Comparison of ENCODE assay signal across 24 cellular contexts in the genomic region with DNA sequence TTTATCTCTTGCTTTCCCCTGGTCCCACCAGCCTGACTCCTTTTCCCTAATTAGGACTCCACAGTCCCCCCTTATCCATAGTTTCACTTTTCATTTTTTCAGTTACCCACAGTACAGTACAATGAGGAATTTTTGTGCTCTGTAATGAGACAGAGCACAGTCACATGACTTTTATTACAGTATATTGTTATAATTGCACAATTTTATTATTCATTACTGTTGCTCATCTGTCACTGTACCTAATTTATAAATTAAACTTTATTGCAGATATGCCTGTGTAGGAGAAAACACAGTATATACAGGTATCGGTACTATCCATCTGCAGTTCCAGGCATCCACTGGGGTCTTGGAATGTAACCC.
A peak's percentile ranks its signal among the peaks of the same experiment; 100 is the strongest.
DNase-seq lines count a peak whose midpoint lies in the region; ATAC-seq, FAIRE-seq and TF ChIP-seq lines count a peak whose summit lies in the region.
"Had no signal": no experiment of that assay in that cellular context is flagged by ENCODE, and none has a peak within 500 bp of the region (broad histone marks: within the 10 kb centered on the region; RNA-seq: fewer than 3 reads in every experiment).

No MANE protein-coding gene starts in this region.

- H2AK5ac ChIP-seq in mesenchymal stem cell (ENCODE audit: low read length, severe bottlenecking): no peak overlapping the region

- H3K36me3 ChIP-seq in RWPE2 (ENCODE audit: low read depth) (no peaks in the 10 kb centered on the region), mesenchymal stem cell (ENCODE audit: control insufficient read depth in 1 of 2, insufficient read depth in 2 of 2, low read depth in 1 of 2, low read length in 2 of 2) (no peaks in the 10 kb centered on the region), small intestine (ENCODE audit: control insufficient read depth in 2 of 2, insufficient read depth in 2 of 2, low read length in 2 of 2) (no peaks in the 10 kb centered on the region)
- H3K36me3 ChIP-seq: upper lobe of left lung had no signal

- no peaks in the 10 kb centered on the region for H3K36me3 Mint-ChIP-seq in activated T-helper 17 cell treated with anti-CD3 and anti-CD28 coated beads, Interleukin-2, amount 50 U/mL, for 72 hours (ENCODE audit: low read depth)
- H3K36me3 Mint-ChIP-seq: CD4-positive, CD25-positive, alpha-beta regulatory T cell; memory B cell; natural killer cell had no signal

- H3K27me3 Mint-ChIP-seq in activated T-helper 17 cell treated with anti-CD3 and anti-CD28 coated beads, Interleukin-2, amount 50 U/mL, for 72 hours: peaks cover 13% of the 10 kb centered on the region

- no peak overlapping the region for H3K23ac ChIP-seq in mesenchymal stem cell (ENCODE audit: low read length in 2 of 2)

- H2BK120ac ChIP-seq in mesenchymal stem cell (ENCODE audit: low read depth, low read length): no peak overlapping the region

- H3K4me1 ChIP-seq in RWPE2 (ENCODE audit: insufficient read depth, poor library complexity, severe bottlenecking): peaks cover 45% of the 10 kb centered on the region
- peaks cover 28% of the 10 kb centered on the region for H3K4me1 ChIP-seq in mesenchymal stem cell (ENCODE audit: control insufficient read depth, insufficient read depth, low read depth, low read length)
- peaks cover 0 to 3% of the 10 kb centered on the region in 2 donors for H3K4me1 ChIP-seq in small intestine (ENCODE audit: control insufficient read depth in 2 of 2, insufficient read depth in 1 of 2, low read depth in 1 of 2, low read length in 1 of 2)
- H3K4me1 ChIP-seq: upper lobe of left lung had no signal

- DNase-seq in AG10803 (ENCODE audit: low read depth) (peak; percentile 32), RWPE2 (ENCODE audit: low spot score) (no peak), mesenchymal stem cell (peak; percentile 39), small intestine (peak; percentile 21), SHP77 treated with DMSO at 0.1 percent for 48 hours (lab: John Stamatoyannopoulos, UW) (no peak), 8988T (no peak), DMS53 (lab: John Stamatoyannopoulos, UW) (no peak)
- DNase-seq: activated CD4-positive, alpha-beta T cell treated with anti-CD3 and anti-CD28 coated beads, Interleukin-2, amount 50 U/mL, for 4 hours; activated gamma-delta T cell treated with Interleukin-2 at 50 U/mL for 16 hours; amniotic stem cell; CD4-positive, CD25-positive, alpha-beta regulatory T cell; erythroblast; kidney glomerular epithelial cell; MV-4-11; natural killer cell; NCI-H1694 treated with DMSO at 0.1 percent for 48 hours; posterior cingulate gyrus; stimulated activated naive CD4-positive, alpha-beta T cell treated with Interleukin-2 at 50 U/mL for 16 hours had no signal

- H3K9me3 ChIP-seq in RWPE2 (ENCODE audit: severe bottlenecking): no peaks in the 10 kb centered on the region
- H3K9me3 ChIP-seq in mesenchymal stem cell (ENCODE audit: control insufficient read depth, low read length): no peaks in the 10 kb centered on the region
- no peaks in the 10 kb centered on the region for H3K9me3 ChIP-seq in small intestine (ENCODE audit: control insufficient read depth, low read depth)
- H3K9me3 ChIP-seq: upper lobe of left lung had no signal

- H4K91ac ChIP-seq in mesenchymal stem cell (ENCODE audit: low read length): no peak overlapping the region

- no peak overlapping the region for H3K4me2 ChIP-seq in mesenchymal stem cell (ENCODE audit: low read length, poor library complexity, severe bottlenecking)

- H3K27me3 ChIP-seq in RWPE2 (ENCODE audit: insufficient read depth, poor library complexity, severe bottlenecking) (no peaks in the 10 kb centered on the region), mesenchymal stem cell (ENCODE audit: control insufficient read depth in 1 of 2, insufficient read depth in 1 of 2, low read length in 2 of 2) (no peaks in the 10 kb centered on the region), small intestine (ENCODE audit: control insufficient read depth in 2 of 2, insufficient read depth in 2 of 2, low read length in 2 of 2) (no peaks in the 10 kb centered on the region)
- H3K27me3 ChIP-seq: upper lobe of left lung had no signal

- no peaks in the 10 kb centered on the region for H3K9me3 Mint-ChIP-seq in activated T-helper 17 cell treated with anti-CD3 and anti-CD28 coated beads, Interleukin-2, amount 50 U/mL, for 72 hours
- H3K9me3 Mint-ChIP-seq: central memory CD8-positive, alpha-beta T cell; memory B cell; natural killer cell had no signal

- TF ChIP-seq CTCF in AG10803 (conservative IDR thresholded peaks at IDR 0.05; ENCODE audit: low read length) (no peak), RWPE2 (IDR thresholded peaks at IDR 0.05; ENCODE audit: poor library complexity, severe bottlenecking) (no peak)

- H3K18ac ChIP-seq in mesenchymal stem cell (ENCODE audit: low read depth in 1 of 2, low read length in 2 of 2): no peak overlapping the region

- H3K4me3 ChIP-seq in AG10803 (ENCODE audit: low read length): no peak overlapping the region
- no peak overlapping the region for H3K4me3 ChIP-seq in RWPE2 (ENCODE audit: severe bottlenecking)
- H3K4me3 ChIP-seq in mesenchymal stem cell (ENCODE audit: insufficient read depth in 1 of 2, low read depth in 1 of 2, low read length in 2 of 2): no peak overlapping the region
- no peak overlapping the region for H3K4me3 ChIP-seq in small intestine (ENCODE audit: low read depth in 1 of 2, low read length in 2 of 2)
- H3K4me3 ChIP-seq: upper lobe of left lung had no signal

- no peak overlapping the region for H2BK15ac ChIP-seq in mesenchymal stem cell (ENCODE audit: low read depth, poor library complexity, severe bottlenecking)

- no peak for ATAC-seq in RWPE2 (ENCODE audit: low read depth)
- ATAC-seq in activated T-helper 17 cell treated with anti-CD3 and anti-CD28 coated beads, Interleukin-2, amount 50 U/mL, for 72 hours (replicated peaks): no peak
- ATAC-seq: natural killer cell had no signal

- H3K4me3 Mint-ChIP-seq in activated T-helper 17 cell treated with anti-CD3 and anti-CD28 coated beads, Interleukin-2, amount 50 U/mL, for 72 hours: no peak overlapping the region
- H3K4me3 Mint-ChIP-seq: CD4-positive, CD25-positive, alpha-beta regulatory T cell; central memory CD8-positive, alpha-beta T cell; memory B cell; natural killer cell had no signal

- H3K79me1 ChIP-seq in mesenchymal stem cell (replicated peaks; ENCODE audit: low read length, poor library complexity, severe bottlenecking): peaks cover 26% of the 10 kb centered on the region

- H4K8ac ChIP-seq in mesenchymal stem cell (ENCODE audit: low read length): no peak overlapping the region

- H2BK5ac ChIP-seq in mesenchymal stem cell (ENCODE audit: low read depth, low read length, poor library complexity, severe bottlenecking): no peak overlapping the region

- no peak for FAIRE-seq in small intestine (lab: Jason Lieb, UNC)
- FAIRE-seq: GM12891, GM19239 had no signal

- H3K14ac ChIP-seq in mesenchymal stem cell (ENCODE audit: low read length in 2 of 2): no peak overlapping the region

- H3K27ac ChIP-seq in RWPE2 (ENCODE audit: poor library complexity, severe bottlenecking): peak overlapping the region; percentile 90
- H3K27ac ChIP-seq in mesenchymal stem cell (ENCODE audit: low read length, poor library complexity, severe bottlenecking): no peak overlapping the region
- no peak overlapping the region for H3K27ac ChIP-seq in small intestine (ENCODE audit: low read depth in 1 of 2, low read length in 1 of 2)
- H3K27ac ChIP-seq: upper lobe of left lung had no signal

- peak overlapping the region; percentile 30 for H3K9ac ChIP-seq in mesenchymal stem cell (ENCODE audit: low read length)

- H2AFZ ChIP-seq in mesenchymal stem cell (ENCODE audit: low read depth, low read length): no peak overlapping the region

- no peak overlapping the region for H3K27ac Mint-ChIP-seq in activated T-helper 17 cell treated with anti-CD3 and anti-CD28 coated beads, Interleukin-2, amount 50 U/mL, for 72 hours
- H3K27ac Mint-ChIP-seq: CD4-positive, CD25-positive, alpha-beta regulatory T cell; memory B cell; natural killer cell had no signal

- no peak overlapping the region for H2BK12ac ChIP-seq in mesenchymal stem cell (ENCODE audit: low read length in 2 of 2)

- peak overlapping the region in 1 of 2 experiments; percentile 56 for H3K4ac ChIP-seq in mesenchymal stem cell (ENCODE audit: low read depth in 1 of 2, low read length in 2 of 2)

- H3K4me1 Mint-ChIP-seq in activated T-helper 17 cell treated with anti-CD3 and anti-CD28 coated beads, Interleukin-2, amount 50 U/mL, for 72 hours: no peaks in the 10 kb centered on the region
- H3K4me1 Mint-ChIP-seq: CD4-positive, CD25-positive, alpha-beta regulatory T cell; central memory CD8-positive, alpha-beta T cell; memory B cell; natural killer cell had no signal

- WGBS in mesenchymal stem cell: 88% methylated on average over 1 of the region's 1 CpG
- WGBS in small intestine, 3 donors: 39 to 67% (median 43%) methylated on average over 1 of the region's 1 CpG

Comparison
In these comparisons a context has a peak if more than half of its experiments do, and no peak if none do; other contexts are left out.
1. DNase-seq: peak in AG10803 (single experiment), mesenchymal stem cell (single experiment) and small intestine (single experiment); none in RWPE2 (single experiment), SHP77 treated with DMSO at 0.1 percent for 48 hours (single experiment), 8988T (single experiment) and DMS53 (single experiment).